In genomic region chr2:189142893-189143759, GRCh38 we compare ENCODE assay signal across 8 cellular contexts. TPM values are rescaled to one million over a fixed set of nuclear protein-coding genes. Genes with fewer than 3 reads are reported as not detected.
DNase-seq lines count a peak whose midpoint lies in the region; ATAC-seq and TF ChIP-seq lines count a peak whose summit lies in the region.

No MANE protein-coding gene starts in this region.

- H3F3A ChIP-seq in PC-9 (ENCODE audit: insufficient read depth, low read depth) = no peaks in the 10 kb centered on the region

- no peaks in the 10 kb centered on the region for H3K36me3 ChIP-seq in PC-9 (ENCODE audit: low read depth)

- H3K4me2 ChIP-seq in PC-9 = no peak overlapping the region

- CTCF ChIA-PET in PC-9 (lab: Charles Lee) = interaction anchor here (0.6 kb wide), 1 partner anchor 19 kb away, joined by 3 read pairs; no protein-coding TSS in a partner anchor

- H3K9me3 ChIP-seq in PC-9 (ENCODE audit: insufficient read depth, low read depth) = no peaks in the 10 kb centered on the region

- TF ChIP-seq CTCF in PC-9 (conservative IDR thresholded peaks at IDR 0.05) = peak; percentile 65

- H3K79me2 ChIP-seq in PC-9 (ENCODE audit: low read depth) = no peaks in the 10 kb centered on the region

- H2AFZ ChIP-seq in PC-9 = no peak overlapping the region

- POLR2A ChIA-PET in PC-9 (lab: Charles Lee; ENCODE audit: unreplicated experiment) = no interaction called here

- H3K27me3 ChIP-seq in PC-9 (ENCODE audit: insufficient read depth, low read depth) = no peaks in the 10 kb centered on the region

- H3K27ac ChIP-seq in PC-9 = no peak overlapping the region

- no peaks in the 10 kb centered on the region for H3K9me2 ChIP-seq in PC-9 (ENCODE audit: insufficient read depth)

- ATAC-seq in GM19395 (IDR thresholded peaks at IDR 0.05; ENCODE audit: unreplicated experiment) (peak; percentile 98), HG03342 (IDR thresholded peaks at IDR 0.05; ENCODE audit: unreplicated experiment) (peak; percentile 99)

- no peak overlapping the region for H3K4me3 ChIP-seq in PC-9

- intact Hi-C loops in PC-9 (cut with micrococcal nuclease; ENCODE audit: unreplicated experiment) = loop anchor here (1.0 kb wide), 1 partner anchor 144 kb away; no protein-coding TSS in a partner anchor

- peak; percentile 47 for DNase-seq in Daoy (ENCODE audit: low read depth)
- DNase-seq in PC-9 = peak in 1 of 2 experiments; percentile 5
- DNase-seq in activated effector memory CD4-positive, alpha-beta T cell treated with Interleukin-2 at 50 U/mL for 16 hours = peak; percentile 2
- DNase-seq in iPS-NIHi11 (ENCODE audit: low spot score) = peak; percentile 61
- DNase-seq in stimulated activated CD8-positive, alpha-beta memory T cell treated with anti-CD3 and anti-CD28 coated beads, Interleukin-12 subunit alpha, Interleukin-12 subunit beta, amount 100 ng/mL, for 1 hour (ENCODE audit: low read depth) = peak; percentile 4
- no peak for DNase-seq in nucleus accumbens (lab: John Stamatoyannopoulos, UW)

- H4K20me1 ChIP-seq in PC-9 (ENCODE audit: insufficient read depth) = no peaks in the 10 kb centered on the region

- no peaks in the 10 kb centered on the region for H3K4me1 ChIP-seq in PC-9 (replicated peaks; ENCODE audit: insufficient read depth)

- BruUV-seq in PC-9 (replicated peaks; lab: Mats Ljungman, UMichigan) = no TSS peak

RNA-seq across cellular contexts. Expression of gene COL5A2, which starts 36.4 kb away (rescaled TPM):
- total RNA-seq in Daoy (2014; rRNA removed; shearing (Covaris generic)) = 34.9 and 41.7 TPM in 2 replicates
- total RNA-seq in PC-9 (2021) = 0.35 and 0.55 TPM in 2 replicates

Comparison
In these comparisons a context has a peak if more than half of its experiments do, and no peak if none do; other contexts are left out.
1. DNase-seq: peak in Daoy (single experiment), activated effector memory CD4-positive, alpha-beta T cell treated with Interleukin-2 at 50 U/mL for 16 hours (single experiment), iPS-NIHi11 (single experiment) and stimulated activated CD8-positive, alpha-beta memory T cell treated with anti-CD3 and anti-CD28 coated beads, Interleukin-12 subunit alpha, Interleukin-12 subunit beta, amount 100 ng/mL, for 1 hour (single experiment); none in nucleus accumbens (0 of 56).
2. RNA of gene COL5A2, which starts 36.4 kb away (total RNA-seq): 34.9 to 41.7 TPM in Daoy; 0.35 to 0.55 TPM in PC-9; every median in the first group is over 10 times any median in the second.